24 cellular contexts compared by ENCODE assay signal in the genomic region with DNA sequence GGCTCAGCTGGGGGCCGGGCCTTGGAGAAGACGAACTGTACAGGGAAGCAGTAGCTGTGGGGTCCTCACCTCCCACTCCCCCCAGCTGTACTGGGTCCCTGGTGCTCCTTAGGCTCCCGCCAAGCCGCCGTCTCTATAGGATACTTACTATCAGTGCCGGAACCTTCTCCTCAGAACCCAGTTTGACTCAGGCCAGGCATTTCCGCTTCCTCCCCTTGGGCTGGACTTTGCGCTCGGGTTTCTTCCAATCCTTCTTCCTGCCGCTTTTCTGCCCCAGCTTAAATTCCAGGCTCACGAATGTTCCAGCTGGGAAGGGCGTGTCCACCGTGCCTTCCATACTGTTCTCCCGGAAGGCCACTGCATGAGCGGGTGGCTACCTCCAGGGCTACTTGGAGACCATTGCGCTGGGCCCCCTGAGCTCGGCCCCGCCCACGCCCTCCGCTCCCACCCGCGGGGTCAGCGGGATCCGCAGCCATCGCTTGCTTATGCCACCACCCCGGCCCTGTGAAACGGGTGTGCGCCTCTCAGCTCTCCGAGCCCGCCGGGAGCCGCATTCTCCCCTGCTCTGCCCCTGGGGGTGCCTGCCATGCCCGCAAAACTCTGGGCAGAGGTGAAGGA.
"Had no signal": no experiment of that assay in that cellular context is flagged by ENCODE, and none has a peak within 500 bp of the region (broad histone marks: within the 10 kb centered on the region; RNA-seq: fewer than 3 reads in every experiment).

No MANE protein-coding gene starts in this region.

- H3K27me3 ChIP-seq: left lung, stomach, tibial artery had no signal

- ATAC-seq: left lung; naive thymus-derived CD8-positive, alpha-beta T cell; right cardiac atrium; stimulated activated naive B cell treated with anti-CD40 and anti-IgM and Interleukin-4, amounts not matched to agents 10 μg/mL and 1 μg/mL and 100 μg/mL, for 72 hours had no signal

- H3K9me3 ChIP-seq: lower lobe of right lung had no signal

- H3K4me3 ChIP-seq: left lung, lower lobe of right lung, stomach, tibial artery had no signal

- H3K27ac ChIP-seq: left lung, lower lobe of right lung, stomach, tibial artery had no signal

- H3K27me3 Mint-ChIP-seq: activated B cell treated with CpG ODN at 0.5 μM for 24 hours; activated naive CD8-positive, alpha-beta T cell; central memory CD8-positive, alpha-beta T cell; naive thymus-derived CD8-positive, alpha-beta T cell; stimulated activated naive B cell treated with anti-CD40 and anti-IgM and Interleukin-4, amounts not matched to agents 10 μg/mL and 1 μg/mL and 100 μg/mL, for 72 hours had no signal

- H3K36me3 Mint-ChIP-seq: activated naive CD8-positive, alpha-beta T cell had no signal

- H3K4me1 ChIP-seq: left lung, lower lobe of right lung, stomach, tibial artery had no signal

- DNase-seq: activated B cell treated with CpG ODN at 0.5 μM for 24 hours; activated CD4-positive, alpha-beta T cell treated with anti-CD3 and anti-CD28 coated beads, Interleukin-2, amount 50 U/mL, for 4 hours; activated effector memory CD4-positive, alpha-beta T cell treated with Interleukin-2 at 50 U/mL for 16 hours; activated naive CD4-positive, alpha-beta T cell treated with Interleukin-2 at 50 U/mL for 16 hours; activated T-cell treated with anti-CD3 and anti-CD28 coated beads for 4 hours; anterior cingulate cortex; dermis blood vessel endothelial cell; effector CD4-positive, alpha-beta T cell; glutamatergic neuron; left lung; lower lobe of right lung; mesenchymal stem cell; naive thymus-derived CD8-positive, alpha-beta T cell; occipital lobe; right cardiac atrium; stimulated activated CD4-positive, alpha-beta T cell treated with anti-CD3 and anti-CD28 coated beads, Interleukin-15, amount 100 ng/mL, for 24 hours; stimulated activated CD4-positive, alpha-beta T cell treated with anti-CD3 and anti-CD28 coated beads, Interleukin-2, amount 100 ng/mL, for 24 hours; stimulated activated naive B cell treated with anti-CD40 and anti-IgM and Interleukin-4, amounts not matched to agents 10 μg/mL and 1 μg/mL and 100 μg/mL, for 72 hours; stomach; tibial artery had no signal

- H3K27ac Mint-ChIP-seq: activated B cell treated with CpG ODN at 0.5 μM for 24 hours; activated naive CD8-positive, alpha-beta T cell; naive thymus-derived CD8-positive, alpha-beta T cell; stimulated activated naive B cell treated with anti-CD40 and anti-IgM and Interleukin-4, amounts not matched to agents 10 μg/mL and 1 μg/mL and 100 μg/mL, for 72 hours; T-helper 2 cell treated with Interferon-gamma antibody and Interleukin-4, amounts not matched to agents 5 μg/mL and 100 μg/mL, for 36 hours had no signal

- H3K4me3 Mint-ChIP-seq: activated B cell treated with CpG ODN at 0.5 μM for 24 hours; activated naive CD8-positive, alpha-beta T cell; central memory CD8-positive, alpha-beta T cell; naive thymus-derived CD8-positive, alpha-beta T cell; neural crest cell; stimulated activated naive B cell treated with anti-CD40 and anti-IgM and Interleukin-4, amounts not matched to agents 10 μg/mL and 1 μg/mL and 100 μg/mL, for 72 hours; T-helper 2 cell treated with Interferon-gamma antibody and Interleukin-4, amounts not matched to agents 5 μg/mL and 100 μg/mL, for 36 hours had no signal

- H3K4me1 Mint-ChIP-seq: activated B cell treated with CpG ODN at 0.5 μM for 24 hours; central memory CD8-positive, alpha-beta T cell; naive thymus-derived CD8-positive, alpha-beta T cell; neural crest cell; stimulated activated naive B cell treated with anti-CD40 and anti-IgM and Interleukin-4, amounts not matched to agents 10 μg/mL and 1 μg/mL and 100 μg/mL, for 72 hours had no signal

- H3K36me3 ChIP-seq: left lung, lower lobe of right lung, stomach, tibial artery had no signal
